ENCODE assay signal across 8 cellular contexts in genomic region chr2:179233037-179233436, GRCh38.
"Had no signal": no experiment of that assay in that cellular context is flagged by ENCODE, and none has a peak within 500 bp of the region (broad histone marks: within the 10 kb centered on the region; RNA-seq: fewer than 3 reads in every experiment).

No MANE protein-coding gene starts in this region.

- H3K9me3 ChIP-seq: psoas muscle had no signal

- H3K4me3 ChIP-seq: psoas muscle had no signal

- DNase-seq: activated gamma-delta T cell; activated T-cell treated with anti-CD3 and anti-CD28 coated beads, Interleukin-2, amount 50 U/mL, for 24 hours; amygdala; left colon; nephron progenitor cell; psoas muscle; stimulated activated CD4-positive, alpha-beta T cell treated with anti-CD3 and anti-CD28 coated beads, Interleukin-2, amount 100 ng/mL, for 24 hours; stimulated activated naive CD4-positive, alpha-beta T cell had no signal

- H3K27ac ChIP-seq: psoas muscle had no signal
